Comparison of ENCODE assay signal across 8 cellular contexts in the genomic region with DNA sequence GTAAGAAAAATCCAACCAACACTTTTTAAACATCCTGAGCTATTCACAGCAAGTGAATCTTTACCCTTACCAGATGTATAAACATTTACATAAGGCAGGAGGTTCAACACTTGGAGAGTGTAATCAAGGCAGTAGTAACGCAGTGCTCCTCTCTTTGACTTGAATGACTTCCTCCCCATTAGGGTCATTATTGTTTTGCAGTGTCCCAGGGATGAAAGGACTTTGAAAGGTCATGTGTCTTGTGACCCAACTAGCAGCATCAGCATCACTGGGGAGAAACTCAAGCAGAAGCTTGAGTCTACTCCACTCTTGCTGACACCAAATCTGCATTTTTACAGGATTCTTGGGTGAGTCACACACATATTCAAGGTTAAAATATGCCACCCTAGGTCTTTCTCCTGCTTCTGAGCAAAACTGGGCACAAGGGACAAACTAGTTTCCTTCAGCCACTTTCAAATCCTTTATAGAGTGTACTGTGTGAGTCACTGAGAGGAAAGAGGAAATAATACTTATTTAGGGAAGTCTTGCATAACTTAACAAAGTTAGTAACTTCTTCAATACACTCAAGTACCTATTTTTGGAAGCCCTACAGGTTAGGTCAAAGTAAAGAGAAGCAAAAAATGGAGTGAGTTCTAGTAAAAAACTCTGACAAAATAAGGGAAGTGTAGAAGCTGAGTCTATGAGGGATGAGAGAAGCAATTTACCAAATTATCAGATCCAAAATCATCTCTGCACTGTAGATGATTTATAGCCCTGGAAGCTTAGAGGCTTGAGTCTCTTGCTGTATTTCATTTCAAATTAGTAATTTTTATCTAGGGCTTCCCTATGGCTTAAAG. TPM values are rescaled to one million over a fixed set of nuclear protein-coding genes. Genes with fewer than 3 reads are reported as not detected.
DNase-seq lines count a peak whose midpoint lies in the region; ATAC-seq and TF ChIP-seq lines count a peak whose summit lies in the region.

No MANE protein-coding gene starts in this region.

- TF ChIP-seq CTCF in heart right ventricle (IDR thresholded peaks at IDR 0.05) = no peak

- peak overlapping the region; percentile 61 to 88 (median 79); a peak in 21 of 22 replicates for H3K4me2 ChIP-seq in BLaER1 treated with 17β-estradiol and CSF1 and Interleukin-3, amounts not matched to agents 10 nM and 100 nM

- H3K27ac ChIP-seq in BLaER1 treated with 17β-estradiol and CSF1 and Interleukin-3, amounts not matched to agents 10 nM and 100 nM = peak overlapping the region; percentile 64 to 85 (median 78); a peak in 21 of 22 replicates
- H3K27ac ChIP-seq in heart right ventricle = peak overlapping the region in 8 of 10 donors; percentile 6 to 75 (median 54)

- WGBS in heart right ventricle, 2 donors = 49 to 58% methylated on average over 1 of the region's 1 CpG

- no peaks in the 10 kb centered on the region for H3K36me3 Mint-ChIP-seq in stimulated activated naive CD8-positive, alpha-beta T cell treated with anti-CD3 and anti-CD28 coated beads, Interleukin-15, Interleukin-2, amounts not matched to agents 100 ng/mL and 50 ng/mL, for 24 hours (ENCODE audit: low read depth)

- H3K27ac Mint-ChIP-seq in stimulated activated naive CD8-positive, alpha-beta T cell treated with anti-CD3 and anti-CD28 coated beads, Interleukin-15, Interleukin-2, amounts not matched to agents 100 ng/mL and 50 ng/mL, for 24 hours = peak overlapping the region; percentile 78

- intact Hi-C loops in heart right ventricle (cut with DNase I) = no loop called here

- H3K36me3 ChIP-seq in BLaER1 treated with 17β-estradiol and CSF1 and Interleukin-3, amounts not matched to agents 10 nM and 100 nM = no peaks in the 10 kb centered on the region
- no peaks in the 10 kb centered on the region for H3K36me3 ChIP-seq in heart right ventricle

- ATAC-seq in GM19351 (IDR thresholded peaks at IDR 0.05; ENCODE audit: unreplicated experiment) = peak; percentile 88
- peak; percentile 81 for ATAC-seq in HG03342 (IDR thresholded peaks at IDR 0.05; ENCODE audit: unreplicated experiment)
- peak; percentile 62 to 95 (median 87) for ATAC-seq in heart right ventricle

- DNase-seq in SW480 (ENCODE audit: low spot score) (peak; percentile 63), heart right ventricle (no peak), iPS-NIHi11 (ENCODE audit: low spot score) (no peak)
- DNase-seq in stimulated activated CD4-positive, alpha-beta T cell treated with anti-CD3 and anti-CD28 coated beads, Interleukin-4, amount 100 ng/mL, for 4 hours = no peak

- H3K4me1 Mint-ChIP-seq in stimulated activated naive CD8-positive, alpha-beta T cell treated with anti-CD3 and anti-CD28 coated beads, Interleukin-15, Interleukin-2, amounts not matched to agents 100 ng/mL and 50 ng/mL, for 24 hours (ENCODE audit: low read depth) = peaks cover 57% of the 10 kb centered on the region

- H3K9me3 ChIP-seq in BLaER1 treated with 17β-estradiol and CSF1 and Interleukin-3, amounts not matched to agents 10 nM and 100 nM (replicated peaks in 1 of 11) = peaks cover 13 to 21% (median 15%) of the 10 kb centered on the region in 11 experiments; a peak in 21 of 22 replicates
- H3K9me3 ChIP-seq in heart right ventricle = peaks cover 0 to 10% (median 0%) of the 10 kb centered on the region in 11 donors

- no peaks in the 10 kb centered on the region for H3K9me3 Mint-ChIP-seq in stimulated activated naive CD8-positive, alpha-beta T cell treated with anti-CD3 and anti-CD28 coated beads, Interleukin-15, Interleukin-2, amounts not matched to agents 100 ng/mL and 50 ng/mL, for 24 hours

- H3K9ac ChIP-seq in BLaER1 treated with 17β-estradiol and CSF1 and Interleukin-3, amounts not matched to agents 10 nM and 100 nM = peak overlapping the region; percentile 38 to 73 (median 57); a peak in 18 of 22 replicates

- peaks cover 0 to 4% (median 0%) of the 10 kb centered on the region in 11 experiments; a peak in 7 of 22 replicates for H3K27me3 ChIP-seq in BLaER1 treated with 17β-estradiol and CSF1 and Interleukin-3, amounts not matched to agents 10 nM and 100 nM
- H3K27me3 ChIP-seq in heart right ventricle = no peaks in the 10 kb centered on the region

- no peak overlapping the region for H3K4me3 Mint-ChIP-seq in stimulated activated naive CD8-positive, alpha-beta T cell treated with anti-CD3 and anti-CD28 coated beads, Interleukin-15, Interleukin-2, amounts not matched to agents 100 ng/mL and 50 ng/mL, for 24 hours

- no peaks in the 10 kb centered on the region for H4K20me1 ChIP-seq in BLaER1 treated with 17β-estradiol and CSF1 and Interleukin-3, amounts not matched to agents 10 nM and 100 nM

- no peaks in the 10 kb centered on the region for H3K27me3 Mint-ChIP-seq in stimulated activated naive CD8-positive, alpha-beta T cell treated with anti-CD3 and anti-CD28 coated beads, Interleukin-15, Interleukin-2, amounts not matched to agents 100 ng/mL and 50 ng/mL, for 24 hours

- H3K4me1 ChIP-seq in BLaER1 treated with 17β-estradiol and CSF1 and Interleukin-3, amounts not matched to agents 10 nM and 100 nM = peaks cover 17 to 59% (median 34%) of the 10 kb centered on the region in 10 experiments
- peaks cover 0 to 46% (median 20%) of the 10 kb centered on the region in 9 donors for H3K4me1 ChIP-seq in heart right ventricle

- peak overlapping the region in 2 of 10 experiments; percentile 3 to 18; a peak in 3 of 20 replicates for H3K4me3 ChIP-seq in BLaER1 treated with 17β-estradiol and CSF1 and Interleukin-3, amounts not matched to agents 10 nM and 100 nM
- no peak overlapping the region for H3K4me3 ChIP-seq in heart right ventricle

RNA-seq across cellular contexts. Expression of gene EML4, which starts 51.0 kb away (rescaled TPM):
- 10 to 100 TPM in 1 of 10 donors, 1 to 10 TPM in 9; 4.5 to 17.2 (median 5.9) TPM for total RNA-seq in heart right ventricle
- 1 to 10 TPM; 2.9 to 5.0 TPM for polyA plus RNA-seq in heart right ventricle
